Comparison of ENCODE assay signal across 9 cellular contexts in the genomic region with DNA sequence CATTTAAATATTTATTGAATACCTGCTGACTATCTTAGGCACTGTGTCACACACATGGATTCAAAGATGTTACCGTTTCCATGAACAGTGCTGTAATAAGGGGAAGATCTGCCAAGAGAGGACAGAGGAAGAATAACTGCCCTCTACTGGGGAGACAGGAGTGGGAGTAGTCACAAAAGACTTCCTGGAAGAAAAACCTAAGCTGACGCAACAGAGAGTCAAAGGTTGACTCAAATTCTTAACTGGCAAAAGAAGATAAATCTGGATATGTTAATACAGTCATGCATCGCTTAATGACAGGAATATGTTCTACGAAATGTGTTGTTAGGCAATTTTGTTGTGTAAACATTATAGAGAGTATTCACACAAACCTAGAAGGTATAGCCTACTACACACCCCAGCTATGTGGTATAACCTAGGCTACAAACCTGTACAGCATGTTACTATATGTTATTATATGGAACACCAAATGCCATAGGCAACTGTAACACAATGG. TPM values are rescaled to one million over a fixed set of nuclear protein-coding genes. Genes with fewer than 3 reads are reported as not detected.
DNase-seq lines count a peak whose midpoint lies in the region; ATAC-seq and TF ChIP-seq lines count a peak whose summit lies in the region.
"Had no signal": no experiment of that assay in that cellular context is flagged by ENCODE, and none has a peak within 500 bp of the region (broad histone marks: within the 10 kb centered on the region; RNA-seq: fewer than 3 reads in every experiment).

No MANE protein-coding gene starts in this region.

- H3K4me3 Mint-ChIP-seq in type B pancreatic cell, result no peak overlapping the region

- peak in 6 of 7 experiments; percentile 37 to 54 (median 50) for TF ChIP-seq CTCF in body of pancreas (IDR thresholded peaks at IDR 0.05)
- peak; percentile 70 for TF ChIP-seq CTCF in type B pancreatic cell (conservative IDR thresholded peaks at IDR 0.05)

- peaks cover 17% of the 10 kb centered on the region for H3K4me1 Mint-ChIP-seq in type B pancreatic cell (ENCODE audit: unreplicated experiment)

- H3K27me3 ChIP-seq in body of pancreas, result no peaks in the 10 kb centered on the region
- H3K27me3 ChIP-seq: BLaER1 had no signal

- peaks cover 25% of the 10 kb centered on the region for H3K36me3 Mint-ChIP-seq in type B pancreatic cell

- H3K36me3 ChIP-seq in body of pancreas (replicated peaks in 1 of 2; ENCODE audit: insufficient read depth in 1 of 2, low read depth in 2 of 2), result peaks cover 0 to 10% of the 10 kb centered on the region in 2 donors

- H3K4me3 ChIP-seq in body of pancreas, result no peak overlapping the region
- H3K4me3 ChIP-seq: BLaER1 had no signal

- H3K9me3 Mint-ChIP-seq in type B pancreatic cell, result no peaks in the 10 kb centered on the region

- H3K27ac ChIP-seq in body of pancreas, result peak overlapping the region in 1 of 4 donors; percentile 46
- H3K27ac ChIP-seq: BLaER1 had no signal

- H3K27ac Mint-ChIP-seq in type B pancreatic cell, result peak overlapping the region; percentile 52

- peaks cover 9% of the 10 kb centered on the region for H3K4me1 ChIP-seq in body of pancreas
- H3K4me1 ChIP-seq: BLaER1 had no signal

- intact Hi-C loops in body of pancreas (cut with DNase I), result no loop called here

- no peak for TF ChIP-seq POLR2A in body of pancreas (IDR thresholded peaks at IDR 0.05)

- ATAC-seq in body of pancreas, result peak; percentile 82
- peak; percentile 90 for ATAC-seq in left lobe of liver
- ATAC-seq in GM18502 (IDR thresholded peaks at IDR 0.05; ENCODE audit: poor library complexity, unreplicated experiment), result no peak
- ATAC-seq in GM19452 (IDR thresholded peaks at IDR 0.05; ENCODE audit: unreplicated experiment), result no peak

- H3K9me3 ChIP-seq in body of pancreas, result no peaks in the 10 kb centered on the region
- H3K9me3 ChIP-seq: BLaER1 had no signal

- H3K27me3 Mint-ChIP-seq in type B pancreatic cell, result no peaks in the 10 kb centered on the region

- DNase-seq in NCI-H1105 treated with DMSO at 0.1 percent for 48 hours (lab: John Stamatoyannopoulos, UW) (peak; percentile 14), NCI-H1105 (lab: John Stamatoyannopoulos, UW) (no peak), NCI-H460 (ENCODE audit: extremely low read depth, low read depth) (peak; percentile 81), body of pancreas (peak in 2 of 4 donors; percentile 27 to 47), left lobe of liver (ENCODE audit: low spot score) (no peak), type B pancreatic cell (ENCODE audit: extremely low spot score, unreplicated experiment) (no peak)

- 19 to 20% methylated on average over 4 of the region's 4 CpGs for WGBS in body of pancreas, 2 donors

RNA-seq across cellular contexts. Expression of a gene that starts 51.5 kb away (rescaled TPM):
- 12.4 and 14.3 TPM in 2 replicates for total RNA-seq in NCI-H460 (2014; rRNA removed; shearing (Covaris generic))
- 14.6 and 16.4 TPM in 2 replicates for polyA plus RNA-seq in NCI-H460 (2014; cell fraction: nucleus; rRNA removed)
- total RNA-seq in body of pancreas (10 to 100 TPM; 20.5 to 25.4 TPM), left lobe of liver (31.9 TPM), type B pancreatic cell (ENCODE audit: low replicate concordance) (46.1 and 54.9 TPM in 2 replicates)

Comparison
In these comparisons a context has a peak if more than half of its experiments do, and no peak if none do; other contexts are left out.
1. DNase-seq: peak in NCI-H1105 treated with DMSO at 0.1 percent for 48 hours (single experiment) and NCI-H460 (single experiment); none in NCI-H1105 (single experiment), left lobe of liver (single experiment) and type B pancreatic cell (single experiment).
2. ATAC-seq: peak in body of pancreas (single experiment) and left lobe of liver (single experiment); none in GM18502 (single experiment) and GM19452 (single experiment).